In genomic region chr12:115755061-115755751, GRCh38 we compare ENCODE assay signal across 26 cellular contexts.
A peak's percentile ranks its signal among the peaks of the same experiment; 100 is the strongest.
DNase-seq lines count a peak whose midpoint lies in the region; ATAC-seq and TF ChIP-seq lines count a peak whose summit lies in the region.
"Had no signal": no experiment of that assay in that cellular context is flagged by ENCODE, and none has a peak within 500 bp of the region (broad histone marks: within the 10 kb centered on the region; RNA-seq: fewer than 3 reads in every experiment).

No MANE protein-coding gene starts in this region.

- peak overlapping the region; percentile 3 to 39 (median 37) for H3K4me3 Mint-ChIP-seq in nephron
- no peak overlapping the region for H3K4me3 Mint-ChIP-seq in Calu3 (ENCODE audit: low read depth, unreplicated experiment)
- H3K4me3 Mint-ChIP-seq in activated naive CD8-positive, alpha-beta T cell treated with anti-CD3 and anti-CD28 coated beads, Interleukin-2, amount 50 U/mL, for 24 hours = no peak overlapping the region
- H3K4me3 Mint-ChIP-seq in activated naive CD8-positive, alpha-beta T cell treated with anti-CD3 and anti-CD28 coated beads for 36 hours = no peak overlapping the region
- H3K4me3 Mint-ChIP-seq: activated T-cell treated with anti-CD3 and anti-CD28 coated beads, Interleukin-2, amount 50 U/mL, for 4 hours; CD4-positive, alpha-beta T cell; H9 had no signal

- intact Hi-C loops in adrenal gland (cut with DNase I) (loop anchor here in 1 of 2 donors (10.0 kb wide), 1 partner anchor 1130 kb away; no protein-coding TSS in a partner anchor), Calu3 (cut with micrococcal nuclease; ENCODE audit: unreplicated experiment) (no loop called here)

- no peak overlapping the region for H3K27ac ChIP-seq in AG04450 (ENCODE audit: low read depth, low read length)
- H3K27ac ChIP-seq in adrenal gland = peak overlapping the region in 4 of 5 donors; percentile 4 to 54 (median 38)
- H3K27ac ChIP-seq: esophagus squamous epithelium, neutrophil, psoas muscle, SK-N-MC, stomach, transverse colon had no signal

- ATAC-seq in GM19035 (IDR thresholded peaks at IDR 0.05; ENCODE audit: unreplicated experiment) = no peak
- no peak for ATAC-seq in activated naive CD8-positive, alpha-beta T cell treated with anti-CD3 and anti-CD28 coated beads, Interleukin-2, amount 50 U/mL, for 24 hours
- ATAC-seq: activated T-cell treated with anti-CD3 and anti-CD28 coated beads, Interleukin-2, amount 50 U/mL, for 4 hours; psoas muscle had no signal

- H3K27me3 Mint-ChIP-seq in nephron (ENCODE audit: low read depth) (peaks cover 18% of the 10 kb centered on the region), Calu3 (ENCODE audit: unreplicated experiment) (peaks cover 14% of the 10 kb centered on the region)
- peaks cover 16% of the 10 kb centered on the region for H3K27me3 Mint-ChIP-seq in activated naive CD8-positive, alpha-beta T cell treated with anti-CD3 and anti-CD28 coated beads, Interleukin-2, amount 50 U/mL, for 24 hours
- H3K27me3 Mint-ChIP-seq in activated naive CD8-positive, alpha-beta T cell treated with anti-CD3 and anti-CD28 coated beads for 36 hours = peaks cover 25% of the 10 kb centered on the region

- H3K36me3 Mint-ChIP-seq in nephron (ENCODE audit: low read depth) (no peaks in the 10 kb centered on the region), Calu3 (ENCODE audit: insufficient read depth, unreplicated experiment) (no peaks in the 10 kb centered on the region)
- no peaks in the 10 kb centered on the region for H3K36me3 Mint-ChIP-seq in activated naive CD8-positive, alpha-beta T cell treated with anti-CD3 and anti-CD28 coated beads, Interleukin-2, amount 50 U/mL, for 24 hours (ENCODE audit: low read depth)
- H3K36me3 Mint-ChIP-seq in activated naive CD8-positive, alpha-beta T cell treated with anti-CD3 and anti-CD28 coated beads for 36 hours = no peaks in the 10 kb centered on the region

- no peaks in the 10 kb centered on the region for H3K36me3 ChIP-seq in adrenal gland (replicated peaks in 1 of 2)
- H3K36me3 ChIP-seq: esophagus squamous epithelium, neutrophil, stomach, transverse colon had no signal

- no peaks in the 10 kb centered on the region for H3K9me3 Mint-ChIP-seq in nephron
- no peaks in the 10 kb centered on the region for H3K9me3 Mint-ChIP-seq in Calu3 (ENCODE audit: low read depth, unreplicated experiment)
- H3K9me3 Mint-ChIP-seq in activated naive CD8-positive, alpha-beta T cell treated with anti-CD3 and anti-CD28 coated beads, Interleukin-2, amount 50 U/mL, for 24 hours = no peaks in the 10 kb centered on the region
- no peaks in the 10 kb centered on the region for H3K9me3 Mint-ChIP-seq in activated naive CD8-positive, alpha-beta T cell treated with anti-CD3 and anti-CD28 coated beads for 36 hours
- H3K9me3 Mint-ChIP-seq: activated T-cell treated with anti-CD3 and anti-CD28 coated beads, Interleukin-2, amount 50 U/mL, for 4 hours; CD4-positive, alpha-beta T cell; H9 had no signal

- no peak for DNase-seq in AG04450 (ENCODE audit: low read depth, low spot score)
- DNase-seq in ELR (ENCODE audit: low read depth) = peak; percentile 50
- no peak for DNase-seq in adrenal gland
- no peak for DNase-seq in Calu3
- DNase-seq in activated naive CD8-positive, alpha-beta T cell treated with anti-CD3 and anti-CD28 coated beads, Interleukin-2, amount 50 U/mL, for 24 hours = no peak
- no peak for DNase-seq in activated naive CD8-positive, alpha-beta T cell treated with anti-CD3 and anti-CD28 coated beads for 36 hours
- DNase-seq: activated CD4-positive, alpha-beta T cell treated with anti-CD3 and anti-CD28 coated beads for 4 hours; activated naive CD4-positive, alpha-beta T cell treated with Interleukin-2 at 50 U/mL for 16 hours; activated T-cell treated with anti-CD3 and anti-CD28 coated beads, Interleukin-2, amount 50 U/mL, for 4 hours; anterior cingulate cortex; CD4-positive, alpha-beta T cell; cortex of kidney; DMS 273 treated with DMSO at 0.1 percent for 48 hours; esophagus squamous epithelium; H9; Karpas-422; NCI-H187 treated with DMSO at 0.1 percent for 48 hours; psoas muscle; stomach; T-helper 2 cell; transverse colon had no signal

- CTCF ChIA-PET in AG04450 (lab: Charles Lee) (interaction anchor here (1.0 to 5.3 kb wide), 2 partner anchors 1088 to 1091 kb away, joined by 4 to 75 read pairs; no protein-coding TSS in a partner anchor), Calu3 (lab: Charles Lee) (no interaction called here)

- peak overlapping the region; percentile 49 to 78 (median 63) for H3K27ac Mint-ChIP-seq in nephron
- H3K27ac Mint-ChIP-seq in Calu3 (ENCODE audit: unreplicated experiment) = no peak overlapping the region
- no peak overlapping the region for H3K27ac Mint-ChIP-seq in activated naive CD8-positive, alpha-beta T cell treated with anti-CD3 and anti-CD28 coated beads, Interleukin-2, amount 50 U/mL, for 24 hours
- H3K27ac Mint-ChIP-seq in activated naive CD8-positive, alpha-beta T cell treated with anti-CD3 and anti-CD28 coated beads for 36 hours = no peak overlapping the region
- H3K27ac Mint-ChIP-seq: CD4-positive, alpha-beta T cell; H9 had no signal

- no peaks in the 10 kb centered on the region for H3K27me3 ChIP-seq in AG04450 (ENCODE audit: control insufficient read depth, insufficient read depth, low read length)
- no peaks in the 10 kb centered on the region for H3K27me3 ChIP-seq in adrenal gland

- TF ChIP-seq CTCF in AG04450 (IDR thresholded peaks at IDR 0.05; ENCODE audit: low read depth, low read length) (no peak), adrenal gland (IDR thresholded peaks at IDR 0.05) (no peak), nephron (IDR thresholded peaks at IDR 0.05; ENCODE audit: unreplicated experiment in 3 of 3) (no peak), Calu3 (IDR thresholded peaks at IDR 0.05; ENCODE audit: unreplicated experiment) (no peak)

- H3K4me3 ChIP-seq in AG04450 (ENCODE audit: low read depth, low read length) (peak overlapping the region; percentile 25; the same call in 1 of the 2 replicates), adrenal gland (peak overlapping the region in 1 of 4 donors; percentile 34)
- H3K4me3 ChIP-seq: esophagus squamous epithelium, lung, psoas muscle, SK-N-MC, stomach, transverse colon had no signal

- H3K4me1 Mint-ChIP-seq in nephron = peaks cover 39% of the 10 kb centered on the region
- no peaks in the 10 kb centered on the region for H3K4me1 Mint-ChIP-seq in Calu3 (ENCODE audit: low read depth, unreplicated experiment)
- no peaks in the 10 kb centered on the region for H3K4me1 Mint-ChIP-seq in activated naive CD8-positive, alpha-beta T cell treated with anti-CD3 and anti-CD28 coated beads, Interleukin-2, amount 50 U/mL, for 24 hours
- H3K4me1 Mint-ChIP-seq in activated naive CD8-positive, alpha-beta T cell treated with anti-CD3 and anti-CD28 coated beads for 36 hours = no peaks in the 10 kb centered on the region

- no TSS peak for BruUV-seq in Calu3 (replicated peaks; lab: Mats Ljungman, UMichigan)

- WGBS in adrenal gland, 4 donors = 58 to 62% (median 59%) methylated on average over 9 of the region's 9 CpGs

- POLR2A ChIA-PET in AG04450 (lab: Yijun Ruan, JAX) = no interaction called here

- H3K9me3 ChIP-seq in AG04450 (ENCODE audit: control insufficient read depth, insufficient read depth, low read length) (no peaks in the 10 kb centered on the region), adrenal gland (replicated peaks in 1 of 3) (no peaks in the 10 kb centered on the region)
- H3K9me3 ChIP-seq: esophagus squamous epithelium, neutrophil, psoas muscle, stomach, transverse colon had no signal

- peaks cover 6 to 16% of the 10 kb centered on the region in 2 donors for H3K4me1 ChIP-seq in adrenal gland (replicated peaks in 1 of 2)
- H3K4me1 ChIP-seq: esophagus squamous epithelium, psoas muscle, transverse colon had no signal

- TF ChIP-seq POLR2A in adrenal gland (IDR thresholded peaks at IDR 0.05) = no peak

Comparison
In these comparisons a context has a peak if more than half of its experiments do, and no peak if none do; other contexts are left out.
1. H3K27ac Mint-ChIP-seq: peak in nephron (3 of 3); none in Calu3 (single experiment), activated naive CD8-positive, alpha-beta T cell treated with anti-CD3 and anti-CD28 coated beads, Interleukin-2, amount 50 U/mL, for 24 hours (single experiment) and activated naive CD8-positive, alpha-beta T cell treated with anti-CD3 and anti-CD28 coated beads for 36 hours (single experiment).
2. H3K4me3 Mint-ChIP-seq: peak in nephron (3 of 3); none in Calu3 (single experiment), activated naive CD8-positive, alpha-beta T cell treated with anti-CD3 and anti-CD28 coated beads, Interleukin-2, amount 50 U/mL, for 24 hours (single experiment) and activated naive CD8-positive, alpha-beta T cell treated with anti-CD3 and anti-CD28 coated beads for 36 hours (single experiment).